Comparison of ENCODE assay signal across 19 cellular contexts in the genomic region with DNA sequence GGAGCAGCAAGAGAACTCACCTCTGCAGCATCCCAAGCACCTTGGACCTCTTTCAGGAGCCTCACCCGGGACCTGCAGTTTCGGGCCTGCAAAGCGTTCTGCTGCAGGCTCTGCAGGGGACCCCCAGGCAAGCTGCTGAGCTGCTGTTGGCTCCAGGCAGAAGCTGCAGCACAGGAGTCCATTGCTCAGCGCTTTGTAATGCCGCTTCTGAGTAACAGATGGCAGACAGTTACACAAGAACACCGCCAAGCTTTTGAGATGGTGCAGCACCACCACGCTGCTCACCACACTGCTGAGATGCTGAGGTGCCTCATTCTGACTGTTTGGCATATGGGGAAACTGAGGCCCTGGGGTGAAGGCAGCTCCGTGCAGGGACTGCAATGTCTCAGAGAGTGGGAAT. TPM values are rescaled to one million over a fixed set of nuclear protein-coding genes. Genes with fewer than 3 reads are reported as not detected.
A peak's percentile ranks its signal among the peaks of the same experiment; 100 is the strongest.
DNase-seq lines count a peak whose midpoint lies in the region; ATAC-seq, FAIRE-seq and TF ChIP-seq lines count a peak whose summit lies in the region.
"Had no signal": no experiment of that assay in that cellular context is flagged by ENCODE, and none has a peak within 500 bp of the region (broad histone marks: within the 10 kb centered on the region; RNA-seq: fewer than 3 reads in every experiment).

No MANE protein-coding gene starts in this region.

- no peak overlapping the region for H2AFZ ChIP-seq in HepG2 (ENCODE audit: low read length)
- H2AFZ ChIP-seq: PC-9 had no signal

- H3K27me3 ChIP-seq in HepG2 (ENCODE audit: control insufficient read depth in 1 of 2, insufficient read depth in 2 of 2, low read length in 2 of 2) (peaks cover 3 to 40% of the 10 kb centered on the region in 2 experiments; a peak in 2 of 5 replicates), right lobe of liver (peaks cover 4 to 26% of the 10 kb centered on the region in 2 donors), uterus (no peaks in the 10 kb centered on the region)

- no TSS peak for BruUV-seq in HepG2 (replicated peaks; lab: Mats Ljungman, UMichigan)

- no peak for FAIRE-seq in HepG2 (lab: Jason Lieb, UNC)
- FAIRE-seq: G401.6, GM12878, H1 had no signal

- ATAC-seq in HepG2 (peak; percentile 40; the same call in 2 of the 3 replicates), right lobe of liver (no peak)
- ATAC-seq: GM12878 had no signal

- H3K4me1 ChIP-seq in HepG2 (ENCODE audit: insufficient read depth, low read length) (no peaks in the 10 kb centered on the region), right lobe of liver (peaks cover 0 to 11% (median 0%) of the 10 kb centered on the region in 4 donors), uterus (peaks cover 0 to 7% of the 10 kb centered on the region in 2 donors)

- no peaks in the 10 kb centered on the region for H3K9me3 ChIP-seq in HepG2 (ENCODE audit: low read length)
- H3K9me3 ChIP-seq in right lobe of liver, result no peaks in the 10 kb centered on the region
- H3K9me3 ChIP-seq in uterus, result no peaks in the 10 kb centered on the region

- H3K79me2 ChIP-seq in HepG2 (ENCODE audit: insufficient read depth, low read length), result no peaks in the 10 kb centered on the region

- no peak overlapping the region for H3K27ac ChIP-seq in HepG2 (ENCODE audit: extremely low read length, insufficient read depth, low read length)
- H3K27ac ChIP-seq in right lobe of liver, result no peak overlapping the region
- H3K27ac ChIP-seq in uterus, result no peak overlapping the region
- H3K27ac ChIP-seq: PC-9 had no signal

- DNase-seq in HepG2 (ENCODE audit: low spot score), result no peak
- no peak for DNase-seq in right lobe of liver
- DNase-seq in NCI-H69 (lab: John Stamatoyannopoulos, UW), result peak; percentile 1
- DNase-seq in inferior parietal cortex (ENCODE audit: extremely low spot score), result peak; percentile 25
- no peak for DNase-seq in mesenteric fat pad (ENCODE audit: low spot score)
- no peak for DNase-seq in NCI-H526 treated with DMSO at 0.1 percent for 48 hours (lab: John Stamatoyannopoulos, UW)
- no peak for DNase-seq in uterus
- DNase-seq: AML-193; Calu3; CD4-positive, alpha-beta T cell; DMS79; KG1; NCI-H1436; NCI-H2081; PC-9; SW 1271 had no signal

- no peak overlapping the region for H3K4me2 ChIP-seq in HepG2 (ENCODE audit: low read depth, low read length)
- H3K4me2 ChIP-seq: PC-9 had no signal

- intact Hi-C loops in HepG2 (cut with micrococcal nuclease; ENCODE audit: unreplicated experiment) (no loop called here), right lobe of liver (cut with DNase I) (no loop called here), uterus (cut with DNase I; ENCODE audit: low total_unique reads) (no loop called here)

- POLR2A ChIA-PET in HepG2 (lab: Yijun Ruan, JAX), result no interaction called here

- TF ChIP-seq RAD21 in HepG2 (CRISPR knock-in tag; IDR thresholded peaks at IDR 0.05), result no peak

- 5% methylated on average over 7 of the region's 8 CpGs for WGBS in HepG2 (ENCODE audit: low lambda C conversion rate)
- 100% methylated on average over 1 of the region's 8 CpGs for WGBS in right lobe of liver (ENCODE audit: insufficient coverage, low coverage, low lambda C conversion rate, missing lambda C conversion rate)

- H3K4me3 ChIP-seq in HepG2 (replicated peaks in 1 of 3; ENCODE audit: insufficient read depth in 1 of 3, low read depth in 2 of 3, low read length in 3 of 3) (no peak overlapping the region), right lobe of liver (no peak overlapping the region), uterus (no peak overlapping the region)
- H3K4me3 ChIP-seq: GM12878, PC-9 had no signal

- TF ChIP-seq CTCF in HepG2 (CRISPR knock-in tag; IDR thresholded peaks at IDR 0.05), result no peak
- no peak for TF ChIP-seq CTCF in right lobe of liver (IDR thresholded peaks at IDR 0.05)
- TF ChIP-seq CTCF in uterus (IDR thresholded peaks at IDR 0.05), result no peak

- TF ChIP-seq POLR2A in HepG2 (IDR thresholded peaks at IDR 0.05; ENCODE audit: insufficient read depth in 1 of 2, low read depth in 2 of 2, low read length in 2 of 2), result no peak
- TF ChIP-seq POLR2A in right lobe of liver (IDR thresholded peaks at IDR 0.05), result no peak
- TF ChIP-seq POLR2A in uterus (IDR thresholded peaks at IDR 0.05), result no peak

- H3K36me3 ChIP-seq in HepG2 (replicated peaks in 1 of 2; ENCODE audit: control insufficient read depth in 1 of 2, insufficient read depth in 2 of 2, low read length in 2 of 2) (no peaks in the 10 kb centered on the region), right lobe of liver (no peaks in the 10 kb centered on the region), uterus (no peaks in the 10 kb centered on the region)

- H3K9ac ChIP-seq in HepG2 (ENCODE audit: insufficient read depth, low read depth, low read length), result no peak overlapping the region

- H4K20me1 ChIP-seq in HepG2 (ENCODE audit: insufficient read depth, low read length), result no peaks in the 10 kb centered on the region

- CTCF ChIA-PET in HepG2 (lab: Yijun Ruan, JAX; ENCODE audit: low intra/inter-chr PET ratio, low total read pairs), result no interaction called here

- TF ChIP-seq EP300 in HepG2 (IDR thresholded peaks at IDR 0.05; ENCODE audit: low read depth in 2 of 2, low read length in 2 of 2) (no peak), HepG2 (CRISPR knock-in tag; IDR thresholded peaks at IDR 0.05; ENCODE audit: borderline replicate concordance) (no peak)

- in situ Hi-C loops in HepG2 (cut with HindIII; ENCODE audit: extremely low pct_ligation_motif_present, low pct_unique_long_range_greater_than_20kb), result no loop called here

TF ChIP-seq in HepG2, 621 proteins besides CTCF, POLR2A, EP300 and RAD21 (continues in another document):
- no peak for TF ChIP-seq TCF7L2 (IDR thresholded peaks at IDR 0.05; ENCODE audit: low read depth, low read length)
- no peak for TF ChIP-seq ZNF292 (CRISPR knock-in tag; IDR thresholded peaks at IDR 0.05; ENCODE audit: borderline replicate concordance, low read depth)
- TF ChIP-seq SMYD3 (CRISPR knock-in tag; IDR thresholded peaks at IDR 0.05), result no peak
- TF ChIP-seq, protein P1, sequence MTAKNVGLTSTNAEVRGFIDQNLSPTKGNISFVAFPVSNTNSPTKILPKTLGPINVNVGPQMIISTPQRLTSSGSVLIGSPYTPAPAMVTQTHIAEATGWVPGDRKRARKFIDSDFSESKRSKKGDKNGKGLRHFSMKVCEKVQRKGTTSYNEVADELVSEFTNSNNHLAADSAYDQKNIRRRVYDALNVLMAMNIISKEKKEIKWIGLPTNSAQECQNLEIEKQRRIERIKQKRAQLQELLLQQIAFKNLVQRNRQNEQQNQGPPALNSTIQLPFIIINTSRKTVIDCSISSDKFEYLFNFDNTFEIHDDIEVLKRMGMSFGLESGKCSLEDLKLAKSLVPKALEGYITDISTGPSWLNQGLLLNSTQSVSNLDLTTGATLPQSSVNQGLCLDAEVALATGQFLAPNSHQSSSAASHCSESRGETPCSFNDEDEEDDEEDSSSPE (CRISPR knock-in tag; IDR thresholded peaks at IDR 0.05), result no peak
- TF ChIP-seq, protein P2, sequence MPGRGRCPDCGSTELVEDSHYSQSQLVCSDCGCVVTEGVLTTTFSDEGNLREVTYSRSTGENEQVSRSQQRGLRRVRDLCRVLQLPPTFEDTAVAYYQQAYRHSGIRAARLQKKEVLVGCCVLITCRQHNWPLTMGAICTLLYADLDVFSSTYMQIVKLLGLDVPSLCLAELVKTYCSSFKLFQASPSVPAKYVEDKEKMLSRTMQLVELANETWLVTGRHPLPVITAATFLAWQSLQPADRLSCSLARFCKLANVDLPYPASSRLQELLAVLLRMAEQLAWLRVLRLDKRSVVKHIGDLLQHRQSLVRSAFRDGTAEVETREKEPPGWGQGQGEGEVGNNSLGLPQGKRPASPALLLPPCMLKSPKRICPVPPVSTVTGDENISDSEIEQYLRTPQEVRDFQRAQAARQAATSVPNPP (CRISPR knock-in tag; IDR thresholded peaks at IDR 0.05), result no peak
- TF ChIP-seq, protein P3, sequence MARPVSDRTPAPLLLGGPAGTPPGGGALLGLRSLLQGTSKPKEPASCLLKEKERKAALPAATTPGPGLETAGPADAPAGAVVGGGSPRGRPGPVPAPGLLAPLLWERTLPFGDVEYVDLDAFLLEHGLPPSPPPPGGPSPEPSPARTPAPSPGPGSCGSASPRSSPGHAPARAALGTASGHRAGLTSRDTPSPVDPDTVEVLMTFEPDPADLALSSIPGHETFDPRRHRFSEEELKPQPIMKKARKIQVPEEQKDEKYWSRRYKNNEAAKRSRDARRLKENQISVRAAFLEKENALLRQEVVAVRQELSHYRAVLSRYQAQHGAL (CRISPR knock-in tag; IDR thresholded peaks at IDR 0.05; ENCODE audit: not compliant biosample characterization), result no peak
- TF ChIP-seq LCORL (IDR thresholded peaks at IDR 0.05), result no peak
- no peak for TF ChIP-seq LCORL (CRISPR knock-in tag; IDR thresholded peaks at IDR 0.05)
- no peak for TF ChIP-seq ZNF3 (CRISPR knock-in tag; IDR thresholded peaks at IDR 0.05)

RNA-seq across cellular contexts. Expression of a gene that starts 1.9 kb away (rescaled TPM):
- not detected in 2 replicates for total RNA-seq in HepG2 (2016; rRNA removed; fragmentation: Illumina TruSeq; extraction: Trizol)
- total RNA-seq in HepG2 (2016; cell fraction: cytosol; rRNA removed; fragmentation: Illumina TruSeq; extraction: Trizol; ENCODE audit: low read depth), result not detected in 2 replicates
- not detected in 2 replicates for total RNA-seq in HepG2 (2016; cell fraction: insoluble cytoplasmic fraction; rRNA removed; fragmentation: Illumina TruSeq; extraction: Trizol)
- not detected in 2 replicates for total RNA-seq in HepG2 (2016; cell fraction: membrane; rRNA removed; fragmentation: Illumina TruSeq; extraction: Trizol)
- total RNA-seq in HepG2 (2016; cell fraction: nucleus; rRNA removed; fragmentation: Illumina TruSeq; extraction: Trizol), result not detected in 2 replicates
- not detected in 2 replicates for polyA plus RNA-seq in HepG2 (2011; rRNA removed)
- not detected in 2 replicates for polyA plus RNA-seq in HepG2 (2011; cell fraction: cytosol; rRNA removed)
- polyA plus RNA-seq in HepG2 (2011; cell fraction: nucleus; rRNA removed), result not detected in 2 replicates
- polyA plus RNA-seq in HepG2 (2012), result not detected in 2 replicates
- polyA plus RNA-seq in HepG2 (2016; cell fraction: cytosol; fragmentation: Illumina TruSeq; extraction: Trizol; ENCODE audit: low read depth), result not detected in 2 replicates
- polyA plus RNA-seq in HepG2 (2016; cell fraction: insoluble cytoplasmic fraction; fragmentation: Illumina TruSeq; extraction: Trizol; ENCODE audit: low read depth), result not detected in 2 replicates
- polyA plus RNA-seq in HepG2 (2016; cell fraction: membrane; fragmentation: Illumina TruSeq; extraction: Trizol; ENCODE audit: low read depth), result not detected in 2 replicates
- polyA plus RNA-seq in HepG2 (2016; cell fraction: nucleus; fragmentation: Illumina TruSeq; extraction: Trizol; ENCODE audit: insufficient read depth, low read depth), result not detected in 2 replicates
- 0.26 TPM in 1 of 2 replicates, not detected in the other for polyA minus RNA-seq in HepG2 (2011; rRNA and poly(A)+ RNA removed; ENCODE audit: low replicate concordance)
- polyA minus RNA-seq in HepG2 (2011; cell fraction: cytosol; rRNA and poly(A)+ RNA removed), result not detected in 2 replicates
- polyA minus RNA-seq in HepG2 (2011; cell fraction: nucleus; rRNA and poly(A)+ RNA removed), result not detected in 2 replicates
- total RNA-seq in right lobe of liver, result 1 to 10 TPM in 3 of 6 experiments, under 1 TPM in 3; 0.37 to 2.8 (median 1.0) TPM
- total RNA-seq in mesenteric fat pad, result 3.4 TPM
- 1 to 10 TPM in 1 of 4 donors, under 1 TPM in 1, not detected in 2; 0.58 to 4.0 TPM for total RNA-seq in uterus
- total RNA-seq: CD4-positive, alpha-beta T cell had no signal

Comparison
In these comparisons a context has a peak if more than half of its experiments do, and no peak if none do; other contexts are left out.
1. DNase-seq: peak in NCI-H69 (single experiment) and inferior parietal cortex (single experiment); none in HepG2 (single experiment), right lobe of liver (0 of 3), mesenteric fat pad (single experiment), NCI-H526 treated with DMSO at 0.1 percent for 48 hours (single experiment) and uterus (0 of 2).